Comparison of ENCODE assay signal across 16 cellular contexts in genomic region chr6:122673345-122673961, GRCh38.
A peak's percentile ranks its signal among the peaks of the same experiment; 100 is the strongest.
DNase-seq lines count a peak whose midpoint lies in the region; ATAC-seq and TF ChIP-seq lines count a peak whose summit lies in the region.
"Had no signal": no experiment of that assay in that cellular context is flagged by ENCODE, and none has a peak within 500 bp of the region (broad histone marks: within the 10 kb centered on the region; RNA-seq: fewer than 3 reads in every experiment).

No MANE protein-coding gene starts in this region.

- H3K27me3 ChIP-seq in breast epithelium (no peaks in the 10 kb centered on the region), right cardiac atrium (ENCODE audit: control insufficient read depth, insufficient read depth) (no peaks in the 10 kb centered on the region)

- no TSS peak for BruUV-seq in MCF 10A (replicated peaks; lab: Mats Ljungman, UMichigan)

- POLR2A ChIA-PET in MCF 10A (lab: Yijun Ruan, JAX): no interaction called here

- CTCF ChIA-PET in MCF 10A (lab: Yijun Ruan, JAX): interaction anchor here (0.6 kb wide), 1 partner anchor 14 kb away, joined by 3 read pairs; no protein-coding TSS in a partner anchor

- TF ChIP-seq CTCF in MCF 10A (IDR thresholded peaks at IDR 0.05; ENCODE audit: unreplicated experiment) (no peak), breast epithelium (IDR thresholded peaks at IDR 0.05) (no peak), epithelial cell of esophagus (IDR thresholded peaks at IDR 0.05; ENCODE audit: insufficient read depth, low read depth, low read length, missing control alignments) (no peak)

- no peak for TF ChIP-seq POLR2A in breast epithelium (IDR thresholded peaks at IDR 0.05)

- H3K27ac ChIP-seq in breast epithelium (no peak overlapping the region), right cardiac atrium (ENCODE audit: low read length) (no peak overlapping the region)

- H3K27ac Mint-ChIP-seq in MCF 10A (ENCODE audit: low read depth, unreplicated experiment): no peak overlapping the region
- H3K27ac Mint-ChIP-seq: natural killer cell treated with Interleukin-12 subunit alpha and Interleukin-12 subunit beta and Interleukin-15 and Interleukin-18, amount 100 ng/mL, for 72 hours had no signal

- DNase-seq in MCF 10A (ENCODE audit: unreplicated experiment) (peak; percentile 24), breast epithelium (ENCODE audit: low spot score in 2 of 2) (no peak), NCI-H226 (peak; percentile 32), epithelial cell of esophagus (ENCODE audit: low read depth) (peak; percentile 65), right cardiac atrium (no peak), NCI-H2196 (lab: John Stamatoyannopoulos, UW; ENCODE audit: unreplicated experiment) (no peak)
- DNase-seq in activated CD4-positive, CD25-positive, alpha-beta regulatory T cell (lab: John Stamatoyannopoulos, UW): no peak
- no peak for DNase-seq in activated CD4-positive, alpha-beta T cell treated with anti-CD3 and anti-CD28 coated beads, Interleukin-2, amount 50 U/mL, for 1 hour
- DNase-seq: activated T-cell treated with anti-CD3 and anti-CD28 coated beads for 4 hours; amygdala; COR-L47; effector CD4-positive, alpha-beta T cell; kidney; NCI-H446 treated with DMSO at 0.1 percent for 48 hours; Right ventricle myocardium superior had no signal

- ATAC-seq in right cardiac atrium: no peak
- ATAC-seq: natural killer cell treated with Interleukin-12 subunit alpha and Interleukin-12 subunit beta and Interleukin-15 and Interleukin-18, amount 100 ng/mL, for 72 hours had no signal

- H3K27me3 Mint-ChIP-seq in MCF 10A (ENCODE audit: insufficient read depth, unreplicated experiment): no peaks in the 10 kb centered on the region
- H3K27me3 Mint-ChIP-seq: natural killer cell treated with Interleukin-12 subunit alpha and Interleukin-12 subunit beta and Interleukin-15 and Interleukin-18, amount 100 ng/mL, for 72 hours had no signal

- H3K4me3 ChIP-seq in breast epithelium (no peak overlapping the region), epithelial cell of esophagus (ENCODE audit: low read length) (no peak overlapping the region), right cardiac atrium (ENCODE audit: low read length) (no peak overlapping the region)

- no peaks in the 10 kb centered on the region for H3K36me3 ChIP-seq in breast epithelium

- no peaks in the 10 kb centered on the region for H3K36me3 Mint-ChIP-seq in MCF 10A (ENCODE audit: insufficient read depth, unreplicated experiment)
- H3K36me3 Mint-ChIP-seq: natural killer cell treated with Interleukin-12 subunit alpha and Interleukin-12 subunit beta and Interleukin-15 and Interleukin-18, amount 100 ng/mL, for 72 hours had no signal

- no peak overlapping the region for H3K4me3 Mint-ChIP-seq in MCF 10A (ENCODE audit: unreplicated experiment)
- H3K4me3 Mint-ChIP-seq: natural killer cell treated with Interleukin-12 subunit alpha and Interleukin-12 subunit beta and Interleukin-15 and Interleukin-18, amount 100 ng/mL, for 72 hours had no signal

- WGBS in right cardiac atrium: 72% methylated on average over 1 of the region's 1 CpG

- intact Hi-C loops in MCF 10A (cut with micrococcal nuclease): no loop called here
- intact Hi-C loops in breast epithelium (cut with DNase I; ENCODE audit: low total_unique reads): no loop called here
- intact Hi-C loops in right cardiac atrium (cut with DNase I): no loop called here

- H3K4me1 Mint-ChIP-seq in MCF 10A (ENCODE audit: insufficient read depth, unreplicated experiment): peaks cover 8% of the 10 kb centered on the region

- H3K9me3 Mint-ChIP-seq in MCF 10A (ENCODE audit: unreplicated experiment): no peaks in the 10 kb centered on the region

- no peaks in the 10 kb centered on the region for H3K4me1 ChIP-seq in breast epithelium
- no peaks in the 10 kb centered on the region for H3K4me1 ChIP-seq in right cardiac atrium (ENCODE audit: control insufficient read depth, insufficient read depth, low read length)

- H3K9me3 ChIP-seq in breast epithelium (no peaks in the 10 kb centered on the region), right cardiac atrium (ENCODE audit: control insufficient read depth, low read length) (no peaks in the 10 kb centered on the region)

Comparison
In these comparisons a context has a peak if more than half of its experiments do, and no peak if none do; other contexts are left out.
1. DNase-seq: peak in MCF 10A (single experiment), NCI-H226 (single experiment) and epithelial cell of esophagus (single experiment); none in breast epithelium (0 of 2), right cardiac atrium (0 of 3), activated CD4-positive, CD25-positive, alpha-beta regulatory T cell (0 of 4), NCI-H2196 (single experiment) and activated CD4-positive, alpha-beta T cell treated with anti-CD3 and anti-CD28 coated beads, Interleukin-2, amount 50 U/mL, for 1 hour (single experiment).